ENCODE assay signal across 8 cellular contexts in genomic region chr16:89602273-89602951, GRCh38. TPM values are rescaled to one million over a fixed set of nuclear protein-coding genes. Genes with fewer than 3 reads are reported as not detected.
DNase-seq lines count a peak whose midpoint lies in the region; TF ChIP-seq lines count a peak whose summit lies in the region.

No MANE protein-coding gene starts in this region.

- H3K36me3 ChIP-seq in cardiac muscle cell (no peaks in the 10 kb centered on the region), right atrium auricular region (no peaks in the 10 kb centered on the region), SJSA1 (no peaks in the 10 kb centered on the region)

- H3K4me3 ChIP-seq in cardiac muscle cell (no peak overlapping the region), right atrium auricular region (no peak overlapping the region), SJSA1 (no peak overlapping the region)

- H3K4me1 ChIP-seq in cardiac muscle cell (ENCODE audit: low read depth) (peaks cover 24% of the 10 kb centered on the region), right atrium auricular region (peaks cover 0 to 11% of the 10 kb centered on the region in 2 donors), SJSA1 (replicated peaks) (peaks cover 17% of the 10 kb centered on the region)

- H3K27ac ChIP-seq in cardiac muscle cell (no peak overlapping the region), right atrium auricular region (no peak overlapping the region), SJSA1 (no peak overlapping the region)

- H3K27me3 ChIP-seq in cardiac muscle cell (no peaks in the 10 kb centered on the region), right atrium auricular region (no peaks in the 10 kb centered on the region), SJSA1 (replicated peaks) (no peaks in the 10 kb centered on the region)

- H3K9me3 ChIP-seq in cardiac muscle cell (ENCODE audit: low read depth) (no peaks in the 10 kb centered on the region), right atrium auricular region (no peaks in the 10 kb centered on the region), SJSA1 (replicated peaks) (no peaks in the 10 kb centered on the region)

- TF ChIP-seq CTCF in cardiac muscle cell (IDR thresholded peaks at IDR 0.05; ENCODE audit: low read depth, low read length) (no peak), right atrium auricular region (IDR thresholded peaks at IDR 0.05) (no peak)

- peak; percentile 44 to 89 for DNase-seq in cardiac muscle cell (ENCODE audit: low read depth in 1 of 2, low spot score in 1 of 2)
- no peak for DNase-seq in right atrium auricular region (ENCODE audit: low spot score)
- peak; percentile 73 to 84 for DNase-seq in SJSA1 (ENCODE audit: low read depth in 1 of 2, low spot score in 2 of 2)
- DNase-seq in activated naive CD4-positive, alpha-beta T cell treated with Interleukin-2 at 50 U/mL for 16 hours, result peak; percentile 74
- DNase-seq in hippocampal formation (lab: John Stamatoyannopoulos, UW), result peak; percentile 2 to 29
- peak; percentile 70 for DNase-seq in stimulated activated CD4-positive, alpha-beta T cell treated with anti-CD3 and anti-CD28 coated beads, Interleukin-2, amount 100 ng/mL, for 4 hours (ENCODE audit: low read depth)
- DNase-seq in HuH-7.5 (ENCODE audit: low spot score), result no peak
- no peak for DNase-seq in LoVo (ENCODE audit: low spot score)

RNA-seq across cellular contexts. Expression of gene DPEP1, which starts 11.0 kb away (rescaled TPM):
- total RNA-seq in cardiac muscle cell (0.78 and 2.2 TPM in 2 replicates), right atrium auricular region (under 1 TPM in 1 of 2 donors, not detected in 1; 0.16 TPM)
- 0.64 and 2.1 TPM in 2 replicates for polyA plus RNA-seq in cardiac muscle cell
- 6.2 and 10.7 TPM in 2 replicates for total RNA-seq in SJSA1 (2014; rRNA removed; shearing (Covaris generic))

RNA-seq across cellular contexts. Expression of gene CPNE7, which starts 26.9 kb away (rescaled TPM):
- total RNA-seq in cardiac muscle cell (0.88 and 2.2 TPM in 2 replicates), right atrium auricular region (not detected)
- polyA plus RNA-seq in cardiac muscle cell, result 1.6 and 7.0 TPM in 2 replicates
- total RNA-seq in SJSA1 (2014; rRNA removed; shearing (Covaris generic)), result 0.84 TPM in 1 of 2 replicates, not detected in the other

RNA-seq across cellular contexts. Expression of gene RPL13, which starts 41.9 kb away (rescaled TPM):
- total RNA-seq in cardiac muscle cell (4,932 and 5,939 TPM in 2 replicates), right atrium auricular region (1,000 to 10,000 TPM; 4,239 to 4,547 TPM)
- 1,293 and 1,556 TPM in 2 replicates for polyA plus RNA-seq in cardiac muscle cell
- 2,780 and 5,802 TPM in 2 replicates for total RNA-seq in SJSA1 (2014; rRNA removed; shearing (Covaris generic))

RNA-seq across cellular contexts. Expression of gene CHMP1A, which starts 55.1 kb away (rescaled TPM):
- total RNA-seq in cardiac muscle cell, result 82.2 and 86.2 TPM in 2 replicates
- polyA plus RNA-seq in cardiac muscle cell, result 87.5 and 89.6 TPM in 2 replicates
- total RNA-seq in right atrium auricular region, result 10 to 100 TPM; 39.0 to 73.3 TPM
- 91.1 and 118 TPM in 2 replicates for total RNA-seq in SJSA1 (2014; rRNA removed; shearing (Covaris generic))

RNA-seq across cellular contexts. Expression of gene SPATA33, which starts 55.2 kb away (rescaled TPM):
- total RNA-seq in cardiac muscle cell (8.3 and 12.6 TPM in 2 replicates), right atrium auricular region (1 to 10 TPM; 1.1 to 2.2 TPM)
- polyA plus RNA-seq in cardiac muscle cell, result 13.2 and 13.5 TPM in 2 replicates
- 5.5 and 8.3 TPM in 2 replicates for total RNA-seq in SJSA1 (2014; rRNA removed; shearing (Covaris generic))

Comparison
In these comparisons a context has a peak if more than half of its experiments do, and no peak if none do; other contexts are left out.
1. DNase-seq: peak in cardiac muscle cell (2 of 2), SJSA1 (2 of 2), activated naive CD4-positive, alpha-beta T cell treated with Interleukin-2 at 50 U/mL for 16 hours (single experiment), hippocampal formation (2 of 2) and stimulated activated CD4-positive, alpha-beta T cell treated with anti-CD3 and anti-CD28 coated beads, Interleukin-2, amount 100 ng/mL, for 4 hours (single experiment); none in right atrium auricular region (single experiment), HuH-7.5 (single experiment) and LoVo (single experiment).